ENCODE assay signal across 27 cellular contexts in the genomic region with DNA sequence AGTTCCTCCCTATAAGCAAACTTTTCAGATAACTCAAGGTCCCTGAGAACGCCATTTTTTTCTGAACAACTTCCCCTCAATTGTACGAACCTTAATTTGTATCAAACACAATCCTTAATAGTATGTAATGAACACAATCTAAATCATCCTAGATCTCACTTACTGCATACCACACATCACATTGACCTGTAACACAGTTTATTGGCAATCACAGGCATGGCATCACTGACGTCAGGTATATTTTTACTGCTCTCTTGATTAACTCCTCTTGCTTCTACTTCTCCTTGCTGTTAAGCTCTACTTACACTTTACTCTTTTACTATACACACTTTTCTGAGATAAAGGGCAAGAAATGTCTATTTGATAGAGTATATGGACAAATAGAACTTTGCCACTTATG.
"Had no signal": no experiment of that assay in that cellular context is flagged by ENCODE, and none has a peak within 500 bp of the region (broad histone marks: within the 10 kb centered on the region; RNA-seq: fewer than 3 reads in every experiment).

No MANE protein-coding gene starts in this region.

- H3K9me3 ChIP-seq: ascending aorta, body of pancreas had no signal

- H3K4me3 ChIP-seq: ascending aorta, body of pancreas, K562 had no signal

- DNase-seq: activated B cell treated with CpG ODN at 0.5 μM for 24 hours; activated CD4-positive, alpha-beta memory T cell treated with anti-CD3 and anti-CD28 coated beads for 36 hours; activated CD4-positive, alpha-beta T cell treated with anti-CD3 and anti-CD28 coated beads for 1 hour; activated CD4-positive, alpha-beta T cell treated with anti-CD3 and anti-CD28 coated beads, Interleukin-2, amount 10 ng/mL, durations not matched to agents 24 days and 14 days; activated CD8-positive, alpha-beta memory T cell treated with anti-CD3 and anti-CD28 coated beads for 24 hours; activated naive CD4-positive, alpha-beta T cell treated with Interleukin-2 at 50 U/mL for 16 hours; activated naive CD8-positive, alpha-beta T cell treated with anti-CD3 and anti-CD28 coated beads, Interleukin-2, amount 50 U/mL, for 24 hours; activated T-cell treated with anti-CD3 and anti-CD28 coated beads, Interleukin-2, amount 50 U/mL, for 4 hours; amniotic stem cell; body of pancreas; Karpas-422; MM.1S; NCI-H1105; NCI-H1436 treated with DMSO at 0.1 percent for 48 hours; NCI-H187; NCI-H2081; NCI-H510A treated with DMSO at 0.1 percent for 48 hours; NCI-H69; NK-92 treated with Interleukin-12 subunit alpha and Interleukin-12 subunit beta, amount 100 ng/mL, for 24 hours; OCI-M1; SHP77 treated with DMSO at 0.1 percent for 48 hours; T-helper 9 cell had no signal

- ATAC-seq: activated naive CD4-positive, alpha-beta T cell treated with anti-CD3 and anti-CD28 coated beads, Interleukin-2, amount 50 U/mL, for 72 hours; activated naive CD8-positive, alpha-beta T cell treated with anti-CD3 and anti-CD28 coated beads, Interleukin-2, amount 50 U/mL, for 24 hours; activated T-cell treated with anti-CD3 and anti-CD28 coated beads, Interleukin-2, amount 50 U/mL, for 4 hours; body of pancreas; K562; Panc1 had no signal

- H3K4me1 ChIP-seq: ascending aorta, body of pancreas had no signal

- H3K27ac ChIP-seq: ascending aorta, body of pancreas, RWPE1 had no signal

- H3K27me3 ChIP-seq: ascending aorta, body of pancreas had no signal
